In the genomic region with DNA sequence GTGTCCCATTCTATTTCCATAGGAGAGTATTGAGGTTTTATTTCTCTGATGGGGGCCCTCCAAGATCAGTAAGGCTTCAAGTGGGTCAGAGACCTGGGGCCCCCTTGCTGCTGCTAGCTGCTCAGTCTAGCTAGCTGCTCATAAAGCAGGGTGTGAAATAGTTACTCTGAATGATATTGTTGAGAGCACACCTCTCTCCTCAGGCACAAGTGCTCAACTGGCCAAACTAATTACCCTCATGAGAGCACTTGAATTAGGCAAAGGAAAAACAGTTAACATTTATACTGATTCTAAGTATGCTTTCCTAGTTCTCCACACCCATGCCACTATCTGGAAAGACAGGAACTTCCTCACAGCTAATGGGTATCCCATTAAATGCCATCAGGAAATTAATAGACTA, we compare ENCODE assay signal across 11 cellular contexts. TPM values are rescaled to one million over a fixed set of nuclear protein-coding genes. Genes with fewer than 3 reads are reported as not detected.
"Had no signal": no experiment of that assay in that cellular context is flagged by ENCODE, and none has a peak within 500 bp of the region (broad histone marks: within the 10 kb centered on the region; RNA-seq: fewer than 3 reads in every experiment).

No MANE protein-coding gene starts in this region.

- H3K4me3 ChIP-seq: GM23248, HAP-1 had no signal

- H3K27ac ChIP-seq: GM23248, HL-60 had no signal

- H3K36me3 ChIP-seq: HAP-1 had no signal

- H3K9me3 ChIP-seq: HAP-1 had no signal

- FAIRE-seq: HepG2 had no signal

- ATAC-seq: HCT116, HepG2 had no signal

- DNase-seq: GM23248, GOT3, H7, HFFc6, KBM-7 had no signal

RNA-seq across cellular contexts. Expression of a gene that starts 5.4 kb away (rescaled TPM):
- total RNA-seq: GM23248, H4, H7, HepG2, HFFc6, HT1080 had no signal

RNA-seq across cellular contexts. Expression of a gene that starts 45.1 kb away (rescaled TPM):
- total RNA-seq: GM23248, H4, H7, HepG2, HFFc6, HT1080 had no signal
